21 cellular contexts compared by ENCODE assay signal in the genomic region with DNA sequence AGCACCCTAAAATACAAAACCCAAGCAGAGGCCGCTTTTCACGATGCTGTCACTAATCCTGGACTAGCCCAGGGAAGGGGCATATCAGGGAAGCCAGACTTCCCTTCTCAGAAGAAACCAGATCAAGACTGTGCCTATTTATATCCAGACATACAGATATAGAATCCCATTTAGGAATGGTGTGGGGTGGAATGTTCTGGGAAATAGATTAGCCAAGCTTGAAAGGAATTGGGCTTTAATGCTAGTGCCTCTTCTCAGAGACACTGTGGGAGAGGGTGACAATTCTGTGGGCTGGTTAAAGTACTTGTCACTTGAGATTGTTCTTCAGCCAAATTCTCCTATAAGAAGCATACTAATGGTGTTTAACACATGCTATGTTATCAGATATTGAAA. TPM values are rescaled to one million over a fixed set of nuclear protein-coding genes. Genes with fewer than 3 reads are reported as not detected.
A peak's percentile ranks its signal among the peaks of the same experiment; 100 is the strongest.
DNase-seq lines count a peak whose midpoint lies in the region; ATAC-seq and TF ChIP-seq lines count a peak whose summit lies in the region.
"Had no signal": no experiment of that assay in that cellular context is flagged by ENCODE, and none has a peak within 500 bp of the region (broad histone marks: within the 10 kb centered on the region; RNA-seq: fewer than 3 reads in every experiment).

No MANE protein-coding gene starts in this region.

- H3K36me3 Mint-ChIP-seq in progenitor cell of endocrine pancreas (ENCODE audit: insufficient read depth): no peaks in the 10 kb centered on the region
- H3K36me3 Mint-ChIP-seq in T-cell: no peaks in the 10 kb centered on the region
- H3K36me3 Mint-ChIP-seq: CD4-positive, CD25-positive, alpha-beta regulatory T cell had no signal

- H3K9me3 ChIP-seq in cardiac muscle cell (ENCODE audit: low read depth): no peaks in the 10 kb centered on the region
- H3K9me3 ChIP-seq: MG63 had no signal

- H3K4me1 ChIP-seq in cardiac muscle cell (ENCODE audit: low read depth): peaks cover 6% of the 10 kb centered on the region

- no peak overlapping the region for H3K4me3 ChIP-seq in cardiac muscle cell
- H3K4me3 ChIP-seq: GM23248, MG63 had no signal

- H3K4me1 Mint-ChIP-seq in progenitor cell of endocrine pancreas (ENCODE audit: low read depth) (peaks cover 24% of the 10 kb centered on the region), T-cell (no peaks in the 10 kb centered on the region)
- H3K4me1 Mint-ChIP-seq: CD4-positive, CD25-positive, alpha-beta regulatory T cell had no signal

- no peaks in the 10 kb centered on the region for H3K27me3 ChIP-seq in cardiac muscle cell
- H3K27me3 ChIP-seq: MG63 had no signal

- TF ChIP-seq CTCF in cardiac muscle cell (IDR thresholded peaks at IDR 0.05; ENCODE audit: low read depth, low read length) (no peak), progenitor cell of endocrine pancreas (IDR thresholded peaks at IDR 0.05; ENCODE audit: unreplicated experiment) (no peak)

- ATAC-seq in Right ventricle myocardium inferior (no peak), left lobe of liver (peak; percentile 51), HG02938 (IDR thresholded peaks at IDR 0.05; ENCODE audit: unreplicated experiment) (no peak), T-cell (replicated peaks in 1 of 4) (no peak)
- ATAC-seq: PC-3 had no signal

- peak overlapping the region; percentile 50 for H3K27ac ChIP-seq in cardiac muscle cell
- H3K27ac ChIP-seq: 22Rv1, GM23248 had no signal

- DNase-seq in cardiac muscle cell (ENCODE audit: low read depth in 1 of 2, low spot score in 1 of 2) (no peak), Right ventricle myocardium inferior (ENCODE audit: missing footprints) (no peak), left lobe of liver (ENCODE audit: low spot score) (no peak), progenitor cell of endocrine pancreas (ENCODE audit: low spot score, unreplicated experiment) (no peak), Ammon's horn (ENCODE audit: low spot score) (no peak), T-cell (no peak)
- DNase-seq: ACHN; CD4-positive, CD25-positive, alpha-beta regulatory T cell; GM23248; H9; HFFc6; KG1; MG63; NCI-H2029; NCI-H446 treated with DMSO at 0.1 percent for 48 hours; NCI-H526; NCI-H82; NK-92 treated with Interleukin-12 subunit alpha and Interleukin-12 subunit beta, amount 100 ng/mL, for 24 hours; PC-3 had no signal

- POLR2A ChIA-PET in T-cell (lab: Charles Lee): no interaction called here

- no peak overlapping the region for H3K4me3 Mint-ChIP-seq in progenitor cell of endocrine pancreas (ENCODE audit: low read depth)
- no peak overlapping the region for H3K4me3 Mint-ChIP-seq in T-cell
- H3K4me3 Mint-ChIP-seq: CD4-positive, CD25-positive, alpha-beta regulatory T cell; H9; HFFc6 had no signal

- H3K27ac Mint-ChIP-seq in progenitor cell of endocrine pancreas (peak overlapping the region; percentile 23), T-cell (no peak overlapping the region)
- H3K27ac Mint-ChIP-seq: CD4-positive, CD25-positive, alpha-beta regulatory T cell; HFFc6 had no signal

- intact Hi-C loops in Right ventricle myocardium inferior (cut with DNase I): no loop called here

- H3K36me3 ChIP-seq in cardiac muscle cell: no peaks in the 10 kb centered on the region
- H3K36me3 ChIP-seq: MG63 had no signal

- H3K9me3 Mint-ChIP-seq in progenitor cell of endocrine pancreas (ENCODE audit: low read depth) (no peaks in the 10 kb centered on the region), T-cell (no peaks in the 10 kb centered on the region)
- H3K9me3 Mint-ChIP-seq: H9, HFFc6 had no signal

- peaks cover 15% of the 10 kb centered on the region for H3K27me3 Mint-ChIP-seq in progenitor cell of endocrine pancreas
- peaks cover 3 to 5% of the 10 kb centered on the region in 2 donors for H3K27me3 Mint-ChIP-seq in T-cell

- CTCF ChIA-PET in T-cell (lab: Charles Lee): no interaction called here

RNA-seq across cellular contexts. Expression of a gene that starts 45.5 kb away (rescaled TPM):
- total RNA-seq in cardiac muscle cell: 1.9 and 4.0 TPM in 2 replicates
- polyA plus RNA-seq in cardiac muscle cell: 6.3 and 7.1 TPM in 2 replicates
- not detected for total RNA-seq in Right ventricle myocardium inferior
- not detected for total RNA-seq in left lobe of liver
- total RNA-seq in progenitor cell of endocrine pancreas: 7.7 and 8.2 TPM in 2 replicates
- under 1 TPM in 1 of 5 donors, not detected in 4; 0.18 TPM for total RNA-seq in T-cell
- total RNA-seq: CD4-positive, CD25-positive, alpha-beta regulatory T cell; GM23248; PC-3 had no signal
- polyA plus RNA-seq: CD4-positive, CD25-positive, alpha-beta regulatory T cell had no signal
